23 cellular contexts compared by ENCODE assay signal in the genomic region with DNA sequence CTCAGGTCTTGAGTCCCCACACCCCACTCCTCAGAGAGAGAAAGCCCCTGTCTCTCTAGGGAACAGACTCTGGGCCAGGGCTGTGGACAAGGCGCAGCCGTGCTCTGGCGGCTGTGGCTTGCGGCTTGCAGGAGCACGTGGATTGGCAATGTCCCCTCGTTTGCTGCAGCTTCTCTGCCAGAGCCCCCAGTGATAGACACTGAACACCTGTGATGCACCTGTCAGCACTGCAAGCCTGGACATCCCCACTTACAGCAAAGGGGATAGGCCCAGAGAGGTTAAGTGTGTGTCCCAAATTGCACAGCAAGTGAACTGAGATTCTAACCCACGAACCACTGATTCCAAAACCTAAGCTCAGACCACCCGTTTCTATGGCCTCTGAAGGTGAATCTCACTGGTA. TPM values are rescaled to one million over a fixed set of nuclear protein-coding genes. Genes with fewer than 3 reads are reported as not detected.
"Had no signal": no experiment of that assay in that cellular context is flagged by ENCODE, and none has a peak within 500 bp of the region (broad histone marks: within the 10 kb centered on the region; RNA-seq: fewer than 3 reads in every experiment).

No MANE protein-coding gene starts in this region.

- H3K9me3 ChIP-seq: esophagus muscularis mucosa, gastrocnemius medialis, mucosa of descending colon, ovary, spleen, testis, tibial nerve, upper lobe of right lung, vagina had no signal

- H3K27ac ChIP-seq: epithelial cell of prostate, esophagus muscularis mucosa, gastrocnemius medialis, ovary, testis, tibial nerve, upper lobe of right lung, vagina had no signal

- H3K27ac Mint-ChIP-seq: dendritic cell treated with granulocyte-macrophage colony-stimulating factor and Interleukin-4, amounts not matched to agents 40 ng/mL and 50 ng/mL, for 4 days; effector memory CD8-positive, alpha-beta T cell; stimulated activated naive B cell treated with anti-CD40 and anti-IgM and Interleukin-4, amounts not matched to agents 10 μg/mL and 1 μg/mL and 100 μg/mL, for 72 hours; stimulated activated naive CD8-positive, alpha-beta T cell treated with anti-CD3 and anti-CD28 coated beads, Interleukin-15, amount 100 ng/mL, for 72 hours had no signal

- H3K9me3 Mint-ChIP-seq: dendritic cell treated with granulocyte-macrophage colony-stimulating factor and Interleukin-4, amounts not matched to agents 40 ng/mL and 50 ng/mL, for 4 days; effector memory CD8-positive, alpha-beta T cell; natural killer cell; stimulated activated naive B cell treated with anti-CD40 and anti-IgM and Interleukin-4, amounts not matched to agents 10 μg/mL and 1 μg/mL and 100 μg/mL, for 72 hours had no signal

- H3K4me1 ChIP-seq: testis, tibial nerve, upper lobe of right lung, vagina had no signal

- DNase-seq: effector memory CD8-positive, alpha-beta T cell; gastrocnemius medialis; islet precursor cell; mammary epithelial cell; mucosa of descending colon; natural killer cell; ovary; spleen; stimulated activated CD4-positive, alpha-beta T cell treated with anti-CD3 and anti-CD28 coated beads, Interleukin-15, amount 100 ng/mL, for 24 hours; stimulated activated CD4-positive, alpha-beta T cell treated with anti-CD3 and anti-CD28 coated beads, Interleukin-1b, Interleukin-23, amount 100 ng/mL, for 48 hours; stimulated activated CD4-positive, alpha-beta T cell treated with anti-CD3 and anti-CD28 coated beads, Interleukin-4, amount 100 ng/mL, for 24 hours; stimulated activated naive B cell treated with anti-CD40 and anti-IgM and Interleukin-4, amounts not matched to agents 10 μg/mL and 1 μg/mL and 100 μg/mL, for 72 hours; stimulated activated naive CD8-positive, alpha-beta T cell treated with anti-CD3 and anti-CD28 coated beads, Interleukin-15, amount 100 ng/mL, for 72 hours; testis; upper lobe of right lung had no signal

- H3K4me3 ChIP-seq: esophagus muscularis mucosa, gastrocnemius medialis, mucosa of descending colon, ovary, spleen, testis, tibial nerve, upper lobe of right lung, vagina had no signal

- ATAC-seq: effector memory CD8-positive, alpha-beta T cell; mucosa of descending colon; natural killer cell; stimulated activated naive B cell treated with anti-CD40 and anti-IgM and Interleukin-4, amounts not matched to agents 10 μg/mL and 1 μg/mL and 100 μg/mL, for 72 hours; stimulated activated naive CD8-positive, alpha-beta T cell treated with anti-CD3 and anti-CD28 coated beads, Interleukin-15, amount 100 ng/mL, for 72 hours; upper lobe of right lung had no signal

- H3K36me3 Mint-ChIP-seq: natural killer cell; stimulated activated naive B cell treated with anti-CD40 and anti-IgM and Interleukin-4, amounts not matched to agents 10 μg/mL and 1 μg/mL and 100 μg/mL, for 72 hours had no signal

- H3K36me3 ChIP-seq: esophagus muscularis mucosa, gastrocnemius medialis, ovary, spleen, tibial nerve, upper lobe of right lung, vagina had no signal

RNA-seq across cellular contexts. Expression of a gene that starts 7.0 kb away (rescaled TPM):
- total RNA-seq: gastrocnemius medialis, mammary epithelial cell, neural crest cell, ovary, posterior vena cava, subcutaneous adipose tissue, tibial nerve, vagina had no signal
- polyA plus RNA-seq: mammary epithelial cell had no signal
